ENCODE assay signal across 13 cellular contexts in genomic region chr20:51028616-51029263, GRCh38. TPM values are rescaled to one million over a fixed set of nuclear protein-coding genes. Genes with fewer than 3 reads are reported as not detected.
"Had no signal": no experiment of that assay in that cellular context is flagged by ENCODE, and none has a peak within 500 bp of the region (broad histone marks: within the 10 kb centered on the region; RNA-seq: fewer than 3 reads in every experiment).

No MANE protein-coding gene starts in this region.

- H3K9me3 ChIP-seq: esophagus muscularis mucosa, left ventricle myocardium inferior had no signal

- H3K27ac Mint-ChIP-seq: activated CD4-positive, alpha-beta T cell treated with anti-CD3 and anti-CD28 coated beads, Interleukin-2, amount 10 ng/mL, durations not matched to agents 24 days and 14 days; activated naive CD4-positive, alpha-beta T cell treated with anti-CD3 and anti-CD28 coated beads for 36 hours; stimulated activated naive CD8-positive, alpha-beta T cell treated with anti-CD3 and anti-CD28 coated beads, Interleukin-15, Interleukin-2, amounts not matched to agents 100 ng/mL and 50 ng/mL, for 24 hours; type B pancreatic cell; WTC11 had no signal

- ATAC-seq: naive thymus-derived CD8-positive, alpha-beta T cell; SK-N-SH treated with all-trans-retinoic acid at 6 μM for 48 hours; WTC11 had no signal

- H3K4me1 ChIP-seq: left ventricle myocardium inferior had no signal

- H3K36me3 Mint-ChIP-seq: naive thymus-derived CD8-positive, alpha-beta T cell; type B pancreatic cell had no signal

- DNase-seq: activated CD4-positive, alpha-beta T cell treated with anti-CD3 and anti-CD28 coated beads, Interleukin-2, amount 10 ng/mL, durations not matched to agents 24 days and 14 days; activated naive CD4-positive, alpha-beta T cell treated with anti-CD3 and anti-CD28 coated beads for 36 hours; caudate nucleus; hypothalamus; left ventricle myocardium inferior; naive thymus-derived CD8-positive, alpha-beta T cell; nucleus accumbens; stimulated activated CD4-positive, alpha-beta T cell treated with anti-CD3 and anti-CD28 coated beads, Interleukin-4, amount 100 ng/mL, for 4 hours had no signal

- H3K36me3 ChIP-seq: esophagus muscularis mucosa, left ventricle myocardium inferior had no signal

- H3K27ac ChIP-seq: esophagus muscularis mucosa, left ventricle myocardium inferior had no signal

- H3K4me3 ChIP-seq: esophagus muscularis mucosa, left ventricle myocardium inferior had no signal

- H3K4me3 Mint-ChIP-seq: activated CD4-positive, alpha-beta T cell treated with anti-CD3 and anti-CD28 coated beads, Interleukin-2, amount 10 ng/mL, durations not matched to agents 24 days and 14 days; activated naive CD4-positive, alpha-beta T cell treated with anti-CD3 and anti-CD28 coated beads for 36 hours; naive thymus-derived CD8-positive, alpha-beta T cell; stimulated activated naive CD8-positive, alpha-beta T cell treated with anti-CD3 and anti-CD28 coated beads, Interleukin-15, Interleukin-2, amounts not matched to agents 100 ng/mL and 50 ng/mL, for 24 hours; type B pancreatic cell; WTC11 had no signal

- H3K9me3 Mint-ChIP-seq: activated naive CD4-positive, alpha-beta T cell treated with anti-CD3 and anti-CD28 coated beads for 36 hours; stimulated activated naive CD8-positive, alpha-beta T cell treated with anti-CD3 and anti-CD28 coated beads, Interleukin-15, Interleukin-2, amounts not matched to agents 100 ng/mL and 50 ng/mL, for 24 hours; type B pancreatic cell had no signal

RNA-seq across cellular contexts. Expression of gene KCNG1, which starts 5.8 kb away (rescaled TPM):
- polyA plus RNA-seq: naive thymus-derived CD8-positive, alpha-beta T cell had no signal
